Comparison of ENCODE assay signal across 19 cellular contexts in the genomic region with DNA sequence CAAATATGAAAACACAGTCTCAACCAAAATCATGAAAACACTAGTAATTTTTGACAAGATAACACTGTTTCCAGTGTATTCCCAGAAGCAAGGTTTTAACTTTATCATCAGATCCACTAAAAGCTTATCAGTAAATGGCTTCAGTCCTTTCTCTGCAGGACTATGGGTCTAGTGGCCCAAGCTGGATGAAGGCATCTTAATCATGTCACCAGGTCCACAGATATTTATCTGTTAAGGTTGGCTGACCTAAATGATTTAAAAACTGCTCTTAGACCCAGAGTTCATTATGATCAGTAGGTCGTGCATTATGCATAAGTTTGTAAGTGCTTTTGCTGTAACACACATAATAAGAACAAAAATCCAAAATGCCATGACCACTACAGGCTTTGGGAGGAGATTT.
"Had no signal": no experiment of that assay in that cellular context is flagged by ENCODE, and none has a peak within 500 bp of the region (broad histone marks: within the 10 kb centered on the region; RNA-seq: fewer than 3 reads in every experiment).

No MANE protein-coding gene starts in this region.

- H3K4me1 ChIP-seq: esophagus muscularis mucosa, heart right ventricle, right atrium auricular region, sigmoid colon, thyroid gland, uterus had no signal

- H3K36me3 Mint-ChIP-seq: naive thymus-derived CD8-positive, alpha-beta T cell; stimulated activated naive B cell treated with anti-CD40 and anti-IgM and Interleukin-4, amounts not matched to agents 10 μg/mL and 1 μg/mL and 100 μg/mL, for 72 hours; type B pancreatic cell had no signal

- DNase-seq: effector memory CD8-positive, alpha-beta T cell; gastrocnemius medialis; heart right ventricle; hypothalamus; mucosa of descending colon; naive thymus-derived CD8-positive, alpha-beta T cell; sigmoid colon; stimulated activated CD4-positive, alpha-beta T cell treated with anti-CD3 and anti-CD28 coated beads, Interleukin-2, amount 100 ng/mL, for 24 hours; stimulated activated CD4-positive, alpha-beta T cell treated with anti-CD3 and anti-CD28 coated beads, Interleukin-4, amount 100 ng/mL, for 4 hours; stimulated activated naive B cell treated with anti-CD40 and anti-IgM and Interleukin-4, amounts not matched to agents 10 μg/mL and 1 μg/mL and 100 μg/mL, for 72 hours; thyroid gland; uterus had no signal

- H3K36me3 ChIP-seq: esophagus muscularis mucosa, gastrocnemius medialis, heart right ventricle, right atrium auricular region, sigmoid colon, thyroid gland, uterus had no signal

- H3K4me3 ChIP-seq: esophagus muscularis mucosa, gastrocnemius medialis, heart right ventricle, mucosa of descending colon, right atrium auricular region, sigmoid colon, skin epidermis, thyroid gland, uterus had no signal

- ATAC-seq: effector memory CD8-positive, alpha-beta T cell; gastrocnemius medialis; heart right ventricle; left lobe of liver; mucosa of descending colon; naive thymus-derived CD8-positive, alpha-beta T cell; stimulated activated naive B cell treated with anti-CD40 and anti-IgM and Interleukin-4, amounts not matched to agents 10 μg/mL and 1 μg/mL and 100 μg/mL, for 72 hours had no signal

- H3K27ac ChIP-seq: epithelial cell of prostate, esophagus muscularis mucosa, heart right ventricle, right atrium auricular region, sigmoid colon, skin epidermis, thyroid gland, uterus had no signal

- H3K27ac Mint-ChIP-seq: dendritic cell treated with granulocyte-macrophage colony-stimulating factor and Interleukin-4, amounts not matched to agents 40 ng/mL and 50 ng/mL, for 4 days; effector memory CD8-positive, alpha-beta T cell; naive thymus-derived CD8-positive, alpha-beta T cell; stimulated activated naive B cell treated with anti-CD40 and anti-IgM and Interleukin-4, amounts not matched to agents 10 μg/mL and 1 μg/mL and 100 μg/mL, for 72 hours; type B pancreatic cell had no signal

- H3K27me3 ChIP-seq: esophagus muscularis mucosa, gastrocnemius medialis, right atrium auricular region, sigmoid colon, thyroid gland, uterus had no signal

- H3K4me3 Mint-ChIP-seq: dendritic cell treated with granulocyte-macrophage colony-stimulating factor and Interleukin-4, amounts not matched to agents 40 ng/mL and 50 ng/mL, for 4 days; effector memory CD8-positive, alpha-beta T cell; naive thymus-derived CD8-positive, alpha-beta T cell; stimulated activated naive B cell treated with anti-CD40 and anti-IgM and Interleukin-4, amounts not matched to agents 10 μg/mL and 1 μg/mL and 100 μg/mL, for 72 hours; type B pancreatic cell had no signal

- H3K27me3 Mint-ChIP-seq: dendritic cell treated with granulocyte-macrophage colony-stimulating factor and Interleukin-4, amounts not matched to agents 40 ng/mL and 50 ng/mL, for 4 days; effector memory CD8-positive, alpha-beta T cell; naive thymus-derived CD8-positive, alpha-beta T cell; stimulated activated naive B cell treated with anti-CD40 and anti-IgM and Interleukin-4, amounts not matched to agents 10 μg/mL and 1 μg/mL and 100 μg/mL, for 72 hours; type B pancreatic cell had no signal

- H3K9me3 Mint-ChIP-seq: dendritic cell treated with granulocyte-macrophage colony-stimulating factor and Interleukin-4, amounts not matched to agents 40 ng/mL and 50 ng/mL, for 4 days; effector memory CD8-positive, alpha-beta T cell; naive thymus-derived CD8-positive, alpha-beta T cell; stimulated activated naive B cell treated with anti-CD40 and anti-IgM and Interleukin-4, amounts not matched to agents 10 μg/mL and 1 μg/mL and 100 μg/mL, for 72 hours; type B pancreatic cell had no signal

- H3K9me3 ChIP-seq: esophagus muscularis mucosa, gastrocnemius medialis, heart right ventricle, mucosa of descending colon, right atrium auricular region, sigmoid colon, thyroid gland, uterus had no signal
